Comparison of ENCODE assay signal across 8 cellular contexts in genomic region chr4:13484045-13484748, GRCh38.
A peak's percentile ranks its signal among the peaks of the same experiment; 100 is the strongest.
DNase-seq lines count a peak whose midpoint lies in the region; ATAC-seq and TF ChIP-seq lines count a peak whose summit lies in the region.

TSS of gene RAB28 (minus strand) at chr4:13484340.

- H3K4me3 ChIP-seq in AG10803 (ENCODE audit: low read length), result peak within 1 kb of the TSS; percentile 71

- no peak for TF ChIP-seq CTCF in AG10803 (conservative IDR thresholded peaks at IDR 0.05; ENCODE audit: low read length)

- ATAC-seq in GM19043 (IDR thresholded peaks at IDR 0.05; ENCODE audit: low read depth, unreplicated experiment) (peak; percentile 97), HG03354 (IDR thresholded peaks at IDR 0.05; ENCODE audit: poor library complexity, severe bottlenecking, unreplicated experiment) (peak; percentile 95)

- peak; percentile 94 for DNase-seq in AG10803 (ENCODE audit: low read depth)
- peak; percentile 77 to 82 for DNase-seq in NCI-H446 (lab: John Stamatoyannopoulos, UW)
- DNase-seq in activated CD4-positive, CD25-positive, alpha-beta regulatory T cell treated with anti-CD3 and anti-CD28 coated beads, Interleukin-2, amount 50 U/mL, for 16 hours (ENCODE audit: low read depth, low spot score), result peak; percentile 87
- DNase-seq in central memory CD4-positive, alpha-beta T cell, result peak; percentile 95
- DNase-seq in inferior parietal cortex (ENCODE audit: extremely low spot score), result peak; percentile 97
- peak; percentile 89 for DNase-seq in smooth muscle cell of the brain vasculature (ENCODE audit: low read depth, low spot score)

Comparison
In these comparisons a context has a peak if more than half of its experiments do, and no peak if none do; other contexts are left out.
1. Peak in every context shown above with its lines: DNase-seq, ATAC-seq and H3K4me3 ChIP-seq.